Comparison of ENCODE assay signal across 8 cellular contexts in genomic region chr18:10490401-10491289, GRCh38. TPM values are rescaled to one million over a fixed set of nuclear protein-coding genes. Genes with fewer than 3 reads are reported as not detected.
DNase-seq lines count a peak whose midpoint lies in the region; ATAC-seq and TF ChIP-seq lines count a peak whose summit lies in the region.

No MANE protein-coding gene starts in this region.

- H3K4me1 Mint-ChIP-seq in endothelial cell (ENCODE audit: unreplicated experiment), result peaks cover 2% of the 10 kb centered on the region

- H3K4me3 Mint-ChIP-seq in endothelial cell (ENCODE audit: unreplicated experiment), result no peak overlapping the region

- H3K36me3 Mint-ChIP-seq in endothelial cell (ENCODE audit: low read depth, unreplicated experiment), result no peaks in the 10 kb centered on the region

- no peaks in the 10 kb centered on the region for H3K9me3 Mint-ChIP-seq in endothelial cell (ENCODE audit: unreplicated experiment)

- DNase-seq in DMS53 (lab: John Stamatoyannopoulos, UW), result peak; percentile 96
- peak; percentile 75 for DNase-seq in GM20000 (ENCODE audit: low spot score)
- peak; percentile 9 for DNase-seq in activated CD4-positive, CD25-positive, alpha-beta regulatory T cell treated with anti-CD3 and anti-CD28 coated beads, Interleukin-2, amount 50 U/mL, for 16 hours (ENCODE audit: low read depth, low spot score)
- DNase-seq in endothelial cell (ENCODE audit: low spot score), result peak; percentile 31
- DNase-seq in stimulated activated CD8-positive, alpha-beta memory T cell treated with anti-CD3 and anti-CD28 coated beads, Interleukin-12 subunit alpha, Interleukin-12 subunit beta, amount 100 ng/mL, for 24 hours (ENCODE audit: extremely low read depth), result peak; percentile 15
- DNase-seq in G401 (ENCODE audit: low spot score), result no peak
- DNase-seq in NCI-H146 treated with DMSO at 0.1 percent for 48 hours (lab: John Stamatoyannopoulos, UW; ENCODE audit: unreplicated experiment), result no peak

- in situ Hi-C loops in G401 (cut with HindIII; ENCODE audit: low sequenced_read_pairs), result no loop called here

- TF ChIP-seq CTCF in GM20000 (IDR thresholded peaks at IDR 0.05; ENCODE audit: extremely low read depth, missing control alignments) (peak; percentile 16), endothelial cell (IDR thresholded peaks at IDR 0.05; ENCODE audit: unreplicated experiment) (no peak)

- no peak overlapping the region for H3K27ac Mint-ChIP-seq in endothelial cell (ENCODE audit: unreplicated experiment)

- ATAC-seq in HG03520 (IDR thresholded peaks at IDR 0.05; ENCODE audit: unreplicated experiment), result peak; percentile 89

- H3K27me3 Mint-ChIP-seq in endothelial cell (ENCODE audit: unreplicated experiment), result no peaks in the 10 kb centered on the region

RNA-seq across cellular contexts. Expression of gene NAPG, which starts 35.2 kb away (rescaled TPM):
- 33.6 TPM for total RNA-seq in endothelial cell (ENCODE audit: unreplicated experiment)
- total RNA-seq in G401 (2014; rRNA removed; shearing (Covaris generic)), result 21.4 and 25.7 TPM in 2 replicates

RNA-seq across cellular contexts. Expression of gene APCDD1, which starts 36.2 kb away (rescaled TPM):
- 3.1 TPM for total RNA-seq in endothelial cell (ENCODE audit: unreplicated experiment)
- total RNA-seq in G401 (2014; rRNA removed; shearing (Covaris generic)), result not detected in 2 replicates

Comparison
In these comparisons a context has a peak if more than half of its experiments do, and no peak if none do; other contexts are left out.
1. DNase-seq: peak in DMS53 (single experiment), GM20000 (single experiment), activated CD4-positive, CD25-positive, alpha-beta regulatory T cell treated with anti-CD3 and anti-CD28 coated beads, Interleukin-2, amount 50 U/mL, for 16 hours (single experiment), endothelial cell (single experiment) and stimulated activated CD8-positive, alpha-beta memory T cell treated with anti-CD3 and anti-CD28 coated beads, Interleukin-12 subunit alpha, Interleukin-12 subunit beta, amount 100 ng/mL, for 24 hours (single experiment); none in G401 (single experiment) and NCI-H146 treated with DMSO at 0.1 percent for 48 hours (single experiment).